Comparison of ENCODE assay signal across 15 cellular contexts in genomic region chr11:75159081-75159953, GRCh38. TPM values are rescaled to one million over a fixed set of nuclear protein-coding genes. Genes with fewer than 3 reads are reported as not detected.
DNase-seq lines count a peak whose midpoint lies in the region; ATAC-seq, FAIRE-seq and TF ChIP-seq lines count a peak whose summit lies in the region.
"Had no signal": no experiment of that assay in that cellular context is flagged by ENCODE, and none has a peak within 500 bp of the region (broad histone marks: within the 10 kb centered on the region; RNA-seq: fewer than 3 reads in every experiment).

No MANE protein-coding gene starts in this region.

- WGBS in body of pancreas, 2 donors: 39 to 46% methylated on average over 2 to 19 of the region's 19 CpGs

- no peaks in the 10 kb centered on the region for H3K79me2 ChIP-seq in PC-3 (ENCODE audit: low read length)

- H3K36me3 ChIP-seq in Caco-2 (ENCODE audit: control insufficient read depth, insufficient read depth, low read length) (peaks cover 9% of the 10 kb centered on the region), body of pancreas (replicated peaks in 1 of 2; ENCODE audit: insufficient read depth in 1 of 2, low read depth in 2 of 2) (no peaks in the 10 kb centered on the region), PC-3 (ENCODE audit: low read depth, low read length) (no peaks in the 10 kb centered on the region)

- H3K27me3 Mint-ChIP-seq in Caco-2 (ENCODE audit: insufficient read depth, unreplicated experiment) (no peaks in the 10 kb centered on the region), osteocyte (ENCODE audit: unreplicated experiment) (peaks cover 21% of the 10 kb centered on the region)

- DNase-seq in Caco-2 (peak; percentile 97 to 98), body of pancreas (peak; percentile 67 to 79 (median 74)), left kidney (ENCODE audit: low read depth, low spot score) (peak; percentile 32), renal cortical epithelial cell (ENCODE audit: low read depth) (peak; percentile 29), osteocyte (ENCODE audit: extremely low spot score, unreplicated experiment) (no peak), frontal cortex (ENCODE audit: low spot score in 2 of 2) (no peak), A172 (ENCODE audit: low spot score) (no peak), PC-3 (no peak)
- DNase-seq: activated CD4-positive, alpha-beta T cell treated with anti-CD3 and anti-CD28 coated beads, Interleukin-2, amount 10 ng/mL, durations not matched to agents 7 days and 5 days; activated T-cell treated with anti-CD3 and anti-CD28 coated beads, Interleukin-2, amount 50 U/mL, for 72 hours; amniotic stem cell; NCI-H510A; nephron progenitor cell; T-helper 2 cell had no signal

- no peak for FAIRE-seq in frontal cortex (lab: Jason Lieb, UNC)

- H2AFZ ChIP-seq in PC-3 (ENCODE audit: low read length): no peak overlapping the region

- CTCF ChIA-PET in Caco-2 (lab: Charles Lee): interaction anchor here (0.9 to 3.1 kb wide), 12 partner anchors 9 to 89 kb away, joined by 3 to 83 read pairs (median 14); partner anchors contain the start of genes SLCO2B1 and TPBGL
- CTCF ChIA-PET in PC-3 (lab: Charles Lee): interaction anchor here (0.5 kb wide), 1 partner anchor 14 kb away, joined by 3 read pairs; no protein-coding TSS in a partner anchor

- H3K9ac ChIP-seq in PC-3 (ENCODE audit: low read length): no peak overlapping the region

- no peaks in the 10 kb centered on the region for H3F3A ChIP-seq in PC-3 (ENCODE audit: low read length, unreplicated experiment)

- TF ChIP-seq POLR2A in body of pancreas (IDR thresholded peaks at IDR 0.05): no peak

- H3K4me1 Mint-ChIP-seq in Caco-2 (ENCODE audit: low read depth, unreplicated experiment) (peaks cover 76% of the 10 kb centered on the region), osteocyte (ENCODE audit: unreplicated experiment) (no peaks in the 10 kb centered on the region)

- POLR2A ChIA-PET in Caco-2 (lab: Charles Lee) (interaction anchor here (0.5 to 3.1 kb wide), 12 partner anchors 9 to 400 kb away, joined by 3 to 106 read pairs (median 3); no protein-coding TSS in a partner anchor), PC-3 (lab: Charles Lee; ENCODE audit: unreplicated experiment) (no interaction called here)

- H3K27me3 ChIP-seq in Caco-2 (replicated peaks; ENCODE audit: control insufficient read depth, insufficient read depth, low read length) (no peaks in the 10 kb centered on the region), body of pancreas (no peaks in the 10 kb centered on the region), PC-3 (ENCODE audit: low read length) (peaks cover 45% of the 10 kb centered on the region)

- BruUV-seq in Caco-2 (replicated peaks; lab: Mats Ljungman, UMichigan) (TSS peak; percentile 86), PC-3 (replicated peaks; lab: Mats Ljungman, UMichigan) (no TSS peak)

- no peaks in the 10 kb centered on the region for H3K9me2 ChIP-seq in PC-3 (replicated peaks; ENCODE audit: low read length)

- H3K4me1 ChIP-seq in Caco-2 (peaks cover 98% of the 10 kb centered on the region), body of pancreas (peaks cover 72% of the 10 kb centered on the region), PC-3 (ENCODE audit: insufficient read depth, low read length) (no peaks in the 10 kb centered on the region)

- H3K9me3 Mint-ChIP-seq in Caco-2 (ENCODE audit: unreplicated experiment) (peaks cover 14% of the 10 kb centered on the region), osteocyte (ENCODE audit: unreplicated experiment) (peaks cover 10% of the 10 kb centered on the region)
- H3K9me3 Mint-ChIP-seq: activated T-cell treated with anti-CD3 and anti-CD28 coated beads, Interleukin-2, amount 50 U/mL, for 72 hours had no signal

- ATAC-seq in body of pancreas (peak; percentile 86), PC-3 (no peak)
- ATAC-seq: activated T-cell treated with anti-CD3 and anti-CD28 coated beads, Interleukin-2, amount 50 U/mL, for 72 hours had no signal

- H3K4me3 Mint-ChIP-seq in Caco-2 (ENCODE audit: unreplicated experiment): peak overlapping the region; percentile 84
- H3K4me3 Mint-ChIP-seq in osteocyte (ENCODE audit: unreplicated experiment): no peak overlapping the region
- H3K4me3 Mint-ChIP-seq: activated CD4-positive, alpha-beta T cell treated with anti-CD3 and anti-CD28 coated beads, Interleukin-2, amount 10 ng/mL, durations not matched to agents 7 days and 5 days; activated T-cell treated with anti-CD3 and anti-CD28 coated beads, Interleukin-2, amount 50 U/mL, for 72 hours; IgD-negative memory B cell; nephron progenitor cell had no signal

- peaks cover 68% of the 10 kb centered on the region for H3K36me3 Mint-ChIP-seq in Caco-2 (ENCODE audit: insufficient read depth, unreplicated experiment)
- no peaks in the 10 kb centered on the region for H3K36me3 Mint-ChIP-seq in osteocyte (ENCODE audit: unreplicated experiment)

- intact Hi-C loops in Caco-2 (cut with micrococcal nuclease; ENCODE audit: unreplicated experiment): loop anchor here (1.0 to 5.0 kb wide), 5 partner anchors 9 to 263 kb away; no protein-coding TSS in a partner anchor
- intact Hi-C loops in body of pancreas (cut with DNase I): no loop called here
- intact Hi-C loops in PC-3 (cut with micrococcal nuclease): no loop called here

- H4K20me1 ChIP-seq in PC-3 (ENCODE audit: low read length): no peaks in the 10 kb centered on the region

- peak overlapping the region; percentile 39 for H3K4me3 ChIP-seq in Caco-2 (ENCODE audit: low read depth, low read length)
- no peak overlapping the region for H3K4me3 ChIP-seq in body of pancreas
- H3K4me3 ChIP-seq in PC-3 (ENCODE audit: low read length): no peak overlapping the region

- no peak overlapping the region for H3K4me2 ChIP-seq in PC-3 (ENCODE audit: low read length)

- peak; percentile 58 to 68 for TF ChIP-seq CTCF in Caco-2 (IDR thresholded peaks at IDR 0.05; ENCODE audit: insufficient read depth in 1 of 2, low read depth in 1 of 2, low read length in 1 of 2, severe bottlenecking in 1 of 2, unreplicated experiment in 1 of 2)
- TF ChIP-seq CTCF in body of pancreas (IDR thresholded peaks at IDR 0.05): peak in 1 of 7 experiments; percentile 13
- no peak for TF ChIP-seq CTCF in osteocyte (IDR thresholded peaks at IDR 0.05)
- no peak for TF ChIP-seq CTCF in PC-3 (conservative IDR thresholded peaks at IDR 0.05; ENCODE audit: low read depth, low read length)

- peaks cover 16% of the 10 kb centered on the region for H3K9me3 ChIP-seq in Caco-2
- no peaks in the 10 kb centered on the region for H3K9me3 ChIP-seq in body of pancreas
- H3K9me3 ChIP-seq in PC-3 (ENCODE audit: low read length): no peaks in the 10 kb centered on the region

- H3K27ac ChIP-seq in body of pancreas (peak overlapping the region; percentile 66 to 80 (median 74)), PC-3 (ENCODE audit: low read length) (no peak overlapping the region)

- H3K27ac Mint-ChIP-seq in Caco-2 (ENCODE audit: unreplicated experiment) (peak overlapping the region; percentile 97), osteocyte (ENCODE audit: unreplicated experiment) (no peak overlapping the region)
- H3K27ac Mint-ChIP-seq: activated CD4-positive, alpha-beta T cell treated with anti-CD3 and anti-CD28 coated beads, Interleukin-2, amount 10 ng/mL, durations not matched to agents 7 days and 5 days; activated T-cell treated with anti-CD3 and anti-CD28 coated beads, Interleukin-2, amount 50 U/mL, for 72 hours; IgD-negative memory B cell; nephron progenitor cell had no signal

RNA-seq across cellular contexts. Expression of gene SLCO2B1, which starts 8.4 kb away (rescaled TPM):
- total RNA-seq in Caco-2 (2022) (231 and 277 TPM in 2 replicates), body of pancreas (100 to 1,000 TPM in 1 of 2 donors, 10 to 100 TPM in 1; 33.7 to 101 TPM), renal cortical epithelial cell (4.2 and 60.3 TPM in 2 replicates), osteocyte (0.18 and 0.54 TPM in 2 replicates), frontal cortex (5.7 TPM), PC-3 (2014; rRNA removed) (not detected in 2 replicates)
- 1.2 and 2.0 TPM in 2 replicates for total RNA-seq in A172 (2014; rRNA removed; shearing (Covaris generic))
- total RNA-seq: activated T-cell treated with anti-CD3 and anti-CD28 coated beads, Interleukin-2, amount 50 U/mL, for 72 hours had no signal

Comparison
In these comparisons a context has a peak if more than half of its experiments do, and no peak if none do; other contexts are left out.
1. DNase-seq: peak in Caco-2 (2 of 2), body of pancreas (4 of 4), left kidney (single experiment) and renal cortical epithelial cell (single experiment); none in osteocyte (single experiment), frontal cortex (0 of 2), A172 (single experiment) and PC-3 (single experiment).
2. CTCF ChIP-seq: peak in Caco-2 (2 of 2); none in osteocyte (single experiment) and PC-3 (single experiment).